ENCODE assay signal across 8 cellular contexts in genomic region chr2:65390134-65390533, GRCh38. TPM values are rescaled to one million over a fixed set of nuclear protein-coding genes. Genes with fewer than 3 reads are reported as not detected.
DNase-seq lines count a peak whose midpoint lies in the region; ATAC-seq and TF ChIP-seq lines count a peak whose summit lies in the region.

No MANE protein-coding gene starts in this region.

- H3K9me3 ChIP-seq in OCI-LY7 (ENCODE audit: low read length) (no peaks in the 10 kb centered on the region), esophagus muscularis mucosa (no peaks in the 10 kb centered on the region)

- DNase-seq in activated CD4-positive, alpha-beta T cell treated with anti-CD3 and anti-CD28 coated beads for 48 hours, result peak; percentile 44
- no peak for DNase-seq in activated CD4-positive, alpha-beta T cell treated with anti-CD3 and anti-CD28 coated beads for 1 hour
- DNase-seq in OCI-LY7 (ENCODE audit: low spot score) (peak; percentile 89), NCI-H1436 (lab: John Stamatoyannopoulos, UW) (no peak), occipital lobe (lab: John Stamatoyannopoulos, UW) (no peak), esophagus muscularis mucosa (ENCODE audit: extremely low spot score) (no peak)
- peak; percentile 5 to 9 for DNase-seq in stimulated activated CD4-positive, alpha-beta T cell treated with anti-CD3 and anti-CD28 coated beads, Interleukin-4, amount 100 ng/mL, for 4 hours

- H2AFZ ChIP-seq in OCI-LY7 (ENCODE audit: low read length), result no peak overlapping the region; the same call in 1 of the 2 replicates

- peak overlapping the region; percentile 96 for H3K27ac ChIP-seq in OCI-LY7 (ENCODE audit: low read depth, low read length, poor library complexity, severe bottlenecking)
- H3K27ac ChIP-seq in esophagus muscularis mucosa (replicated peaks in 1 of 4), result no peak overlapping the region

- CTCF ChIA-PET in OCI-LY7 (lab: Charles Lee; ENCODE audit: unreplicated experiment), result interaction anchor here (0.6 to 1.5 kb wide), 3 partner anchors 17 to 70 kb away, joined by 3 to 4 read pairs (median 4); no protein-coding TSS in a partner anchor

- no peaks in the 10 kb centered on the region for H4K20me1 ChIP-seq in OCI-LY7 (ENCODE audit: insufficient read depth, low read length)

- POLR2A ChIA-PET in OCI-LY7 (lab: Charles Lee), result interaction anchor here (0.7 to 9.4 kb wide), 7 partner anchors 17 to 221 kb away, joined by 3 to 104 read pairs (median 8); no protein-coding TSS in a partner anchor

- TF ChIP-seq POLR2A in esophagus muscularis mucosa (IDR thresholded peaks at IDR 0.05; ENCODE audit: low read depth), result no peak

- H3K27me3 ChIP-seq in esophagus muscularis mucosa, result no peaks in the 10 kb centered on the region

- peaks cover 99% of the 10 kb centered on the region for H3K4me1 ChIP-seq in OCI-LY7 (ENCODE audit: insufficient read depth, low read length, poor library complexity, severe bottlenecking)
- peaks cover 19 to 34% (median 34%) of the 10 kb centered on the region in 4 donors for H3K4me1 ChIP-seq in esophagus muscularis mucosa

- TF ChIP-seq CTCF in OCI-LY7 (conservative IDR thresholded peaks at IDR 0.05; ENCODE audit: low read length), result no peak
- TF ChIP-seq CTCF in esophagus muscularis mucosa (IDR thresholded peaks at IDR 0.05), result no peak

- no peaks in the 10 kb centered on the region for H3K9me2 ChIP-seq in OCI-LY7 (ENCODE audit: insufficient read depth, low read length)

- peak overlapping the region; percentile 60 for H3K4me3 ChIP-seq in OCI-LY7 (ENCODE audit: low read depth, low read length, poor library complexity, severe bottlenecking)
- H3K4me3 ChIP-seq in esophagus muscularis mucosa, result no peak overlapping the region

- intact Hi-C loops in OCI-LY7 (cut with micrococcal nuclease; ENCODE audit: unreplicated experiment), result loop anchor here (1.0 to 5.0 kb wide), 4 partner anchors 8 to 89 kb away; no protein-coding TSS in a partner anchor
- intact Hi-C loops in esophagus muscularis mucosa (cut with DNase I), result no loop called here

- H3K4me2 ChIP-seq in OCI-LY7 (ENCODE audit: low read length), result peak overlapping the region; percentile 93

- H3K36me3 ChIP-seq in OCI-LY7 (ENCODE audit: insufficient read depth, low read length) (no peaks in the 10 kb centered on the region), esophagus muscularis mucosa (no peaks in the 10 kb centered on the region)

- H3K79me2 ChIP-seq in OCI-LY7 (ENCODE audit: insufficient read depth, low read depth, low read length), result peaks cover 83% of the 10 kb centered on the region

- 69% methylated on average over 6 of the region's 6 CpGs for WGBS in esophagus muscularis mucosa

- BruUV-seq in OCI-LY7 (replicated peaks; lab: Mats Ljungman, UMichigan), result no TSS peak

- TF ChIP-seq EP300 in esophagus muscularis mucosa (IDR thresholded peaks at IDR 0.05), result no peak

- ATAC-seq in HG02642 (IDR thresholded peaks at IDR 0.05; ENCODE audit: poor library complexity, unreplicated experiment), result peak; percentile 77

RNA-seq across cellular contexts. Expression of gene SPRED2, which starts 42.3 kb away (rescaled TPM):
- total RNA-seq in OCI-LY7 (2014; rRNA removed; shearing (Covaris generic)), result 4.9 and 8.0 TPM in 2 replicates
- total RNA-seq in OCI-LY7 (2022), result 41.9 and 49.1 TPM in 2 replicates
- total RNA-seq in occipital lobe, result 8.6 TPM
- 10 to 100 TPM; 17.4 to 25.6 (median 18.7) TPM for total RNA-seq in esophagus muscularis mucosa

Comparison
In these comparisons a context has a peak if more than half of its experiments do, and no peak if none do; other contexts are left out.
1. DNase-seq: peak in activated CD4-positive, alpha-beta T cell treated with anti-CD3 and anti-CD28 coated beads for 48 hours (single experiment), OCI-LY7 (single experiment) and stimulated activated CD4-positive, alpha-beta T cell treated with anti-CD3 and anti-CD28 coated beads, Interleukin-4, amount 100 ng/mL, for 4 hours (2 of 2); none in activated CD4-positive, alpha-beta T cell treated with anti-CD3 and anti-CD28 coated beads for 1 hour (single experiment), NCI-H1436 (single experiment), occipital lobe (single experiment) and esophagus muscularis mucosa (single experiment).